In genomic region chr7:39832519-39833085, GRCh38 we compare ENCODE assay signal across 10 cellular contexts.
DNase-seq lines count a peak whose midpoint lies in the region; ATAC-seq and TF ChIP-seq lines count a peak whose summit lies in the region.
"Had no signal": no experiment of that assay in that cellular context is flagged by ENCODE, and none has a peak within 500 bp of the region (broad histone marks: within the 10 kb centered on the region; RNA-seq: fewer than 3 reads in every experiment).

No MANE protein-coding gene starts in this region.

- H3K4me3 ChIP-seq in heart right ventricle (peak overlapping the region in 7 of 10 donors; percentile 39 to 57 (median 52)), iPS-20b (ENCODE audit: low read length) (peak overlapping the region; percentile 29; the same call in 1 of the 2 replicates)

- no peak for ATAC-seq in heart right ventricle
- no peak for ATAC-seq in left cardiac atrium
- no peak for ATAC-seq in activated naive CD8-positive, alpha-beta T cell treated with anti-CD3 and anti-CD28 coated beads, Interleukin-2, amount 50 U/mL, for 24 hours
- no peak for ATAC-seq in HG02970 (IDR thresholded peaks at IDR 0.05; ENCODE audit: low FRiP score, unreplicated experiment)

- H3K9me3 Mint-ChIP-seq in activated naive CD8-positive, alpha-beta T cell treated with anti-CD3 and anti-CD28 coated beads, Interleukin-2, amount 50 U/mL, for 24 hours = no peaks in the 10 kb centered on the region
- no peaks in the 10 kb centered on the region for H3K9me3 Mint-ChIP-seq in type B pancreatic cell
- H3K9me3 Mint-ChIP-seq: HFFc6 had no signal

- intact Hi-C loops in heart right ventricle (cut with DNase I) (no loop called here), left cardiac atrium (cut with DNase I) (no loop called here)

- H3K27me3 ChIP-seq in heart right ventricle (peaks cover 0 to 46% (median 19%) of the 10 kb centered on the region in 7 donors), iPS-20b (ENCODE audit: insufficient read depth, low read length) (peaks cover 57% of the 10 kb centered on the region)

- H3K36me3 ChIP-seq in heart right ventricle (no peaks in the 10 kb centered on the region), iPS-20b (ENCODE audit: insufficient read depth, low read depth, low read length) (no peaks in the 10 kb centered on the region)
- H3K36me3 ChIP-seq: uterus had no signal

- TF ChIP-seq CTCF in heart right ventricle (IDR thresholded peaks at IDR 0.05) = no peak
- TF ChIP-seq CTCF in type B pancreatic cell (conservative IDR thresholded peaks at IDR 0.05) = no peak

- H3K4me1 Mint-ChIP-seq in activated naive CD8-positive, alpha-beta T cell treated with anti-CD3 and anti-CD28 coated beads, Interleukin-2, amount 50 U/mL, for 24 hours = peaks cover 2% of the 10 kb centered on the region
- no peaks in the 10 kb centered on the region for H3K4me1 Mint-ChIP-seq in type B pancreatic cell (ENCODE audit: unreplicated experiment)

- peaks cover 62% of the 10 kb centered on the region for H3K27me3 Mint-ChIP-seq in activated naive CD8-positive, alpha-beta T cell treated with anti-CD3 and anti-CD28 coated beads, Interleukin-2, amount 50 U/mL, for 24 hours
- peaks cover 58% of the 10 kb centered on the region for H3K27me3 Mint-ChIP-seq in type B pancreatic cell

- WGBS in heart right ventricle, 2 donors = 73 to 82% methylated on average over 3 of the region's 3 CpGs

- H3K27ac ChIP-seq in heart right ventricle (no peak overlapping the region), iPS-20b (ENCODE audit: low read length) (no peak overlapping the region)
- H3K27ac ChIP-seq: uterus had no signal

- H3K4me1 ChIP-seq in heart right ventricle = peaks cover 0 to 14% (median 4%) of the 10 kb centered on the region in 9 donors
- H3K4me1 ChIP-seq in iPS-20b (ENCODE audit: insufficient read depth, low read length) = peaks cover 5% of the 10 kb centered on the region; the same call in 1 of the 2 replicates
- H3K4me1 ChIP-seq: uterus had no signal

- DNase-seq in heart right ventricle (no peak), left cardiac atrium (no peak), type B pancreatic cell (ENCODE audit: extremely low spot score, unreplicated experiment) (no peak), kidney glomerular epithelial cell (lab: John Stamatoyannopoulos, UW) (no peak), NCI-H510A (lab: John Stamatoyannopoulos, UW) (no peak)
- DNase-seq in activated naive CD8-positive, alpha-beta T cell treated with anti-CD3 and anti-CD28 coated beads, Interleukin-2, amount 50 U/mL, for 24 hours = no peak
- DNase-seq: HFFc6 had no signal

- no peak overlapping the region for H3K9ac ChIP-seq in iPS-20b (ENCODE audit: low read depth, low read length)

- no peaks in the 10 kb centered on the region for H3K36me3 Mint-ChIP-seq in activated naive CD8-positive, alpha-beta T cell treated with anti-CD3 and anti-CD28 coated beads, Interleukin-2, amount 50 U/mL, for 24 hours (ENCODE audit: low read depth)
- H3K36me3 Mint-ChIP-seq in type B pancreatic cell = no peaks in the 10 kb centered on the region

- H3K9me3 ChIP-seq in heart right ventricle (no peaks in the 10 kb centered on the region), iPS-20b (ENCODE audit: insufficient read depth, low read depth, low read length) (no peaks in the 10 kb centered on the region)
- H3K9me3 ChIP-seq: uterus had no signal

- H3K27ac Mint-ChIP-seq in activated naive CD8-positive, alpha-beta T cell treated with anti-CD3 and anti-CD28 coated beads, Interleukin-2, amount 50 U/mL, for 24 hours = no peak overlapping the region
- no peak overlapping the region for H3K27ac Mint-ChIP-seq in type B pancreatic cell
- H3K27ac Mint-ChIP-seq: HFFc6 had no signal

- H3K4me3 Mint-ChIP-seq in activated naive CD8-positive, alpha-beta T cell treated with anti-CD3 and anti-CD28 coated beads, Interleukin-2, amount 50 U/mL, for 24 hours = peak overlapping the region; percentile 19
- H3K4me3 Mint-ChIP-seq in type B pancreatic cell = peak overlapping the region; percentile 69
